Comparison of ENCODE assay signal across 11 cellular contexts in the genomic region with DNA sequence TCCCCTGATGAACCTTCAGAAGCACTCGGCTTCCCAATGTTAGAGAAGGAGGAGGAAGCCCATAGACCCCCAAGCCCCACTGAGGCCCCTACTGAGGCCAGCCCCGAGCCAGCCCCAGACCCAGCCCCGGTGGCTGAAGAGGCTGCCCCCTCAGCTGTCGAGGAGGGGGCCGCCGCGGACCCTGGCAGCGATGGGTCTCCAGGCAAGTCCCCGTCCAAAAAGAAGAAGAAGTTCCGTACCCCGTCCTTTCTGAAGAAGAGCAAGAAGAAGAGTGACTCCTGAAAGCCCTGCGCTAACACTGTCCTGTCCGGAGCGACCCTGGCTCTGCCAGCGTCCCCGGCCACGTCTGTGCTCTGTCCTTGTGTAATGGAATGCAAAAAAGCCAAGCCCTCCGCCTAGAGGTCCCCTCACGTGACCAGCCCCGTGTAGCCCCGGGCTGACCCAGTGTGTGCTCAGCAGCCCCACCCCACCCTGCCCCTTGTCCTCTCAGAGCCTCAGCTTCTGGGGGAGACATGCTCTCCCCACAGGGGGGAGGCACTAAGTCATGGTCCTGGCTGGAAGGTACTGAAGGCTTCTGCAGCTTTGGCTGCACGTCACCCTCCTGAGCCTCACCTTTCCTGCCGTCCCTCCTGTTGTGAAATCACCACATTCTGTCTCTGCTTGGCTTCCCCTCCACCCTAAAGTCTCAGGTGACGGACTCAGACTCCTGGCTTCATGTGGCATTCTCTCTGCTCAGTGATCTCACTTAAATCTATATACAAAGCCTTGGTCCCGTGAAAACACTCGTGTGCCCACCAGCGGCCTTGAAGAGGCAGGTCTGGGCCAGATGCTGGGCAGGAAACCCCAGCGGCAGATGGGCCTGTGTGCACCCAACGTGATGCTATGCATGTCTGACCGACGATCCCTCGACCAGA. TPM values are rescaled to one million over a fixed set of nuclear protein-coding genes. Genes with fewer than 3 reads are reported as not detected.
A peak's percentile ranks its signal among the peaks of the same experiment; 100 is the strongest.
DNase-seq lines count a peak whose midpoint lies in the region; TF ChIP-seq lines count a peak whose summit lies in the region.
"Had no signal": no experiment of that assay in that cellular context is flagged by ENCODE, and none has a peak within 500 bp of the region (broad histone marks: within the 10 kb centered on the region; RNA-seq: fewer than 3 reads in every experiment).

No MANE protein-coding gene starts in this region.

- H3K27me3 ChIP-seq in H7 (ENCODE audit: control insufficient read depth, insufficient read depth, low read length), result no peaks in the 10 kb centered on the region

- H3K27ac Mint-ChIP-seq in CD14-positive monocyte (peak overlapping the region; percentile 15 to 86 (median 50)), brain (peak overlapping the region in 3 of 5 experiments; percentile 43 to 78 (median 60)), neural crest cell (ENCODE audit: unreplicated experiment) (peak overlapping the region; percentile 95)

- no peak overlapping the region for H3K4me3 ChIP-seq in H7 (ENCODE audit: insufficient read depth, low read depth, low read length)
- H3K4me3 ChIP-seq: lung had no signal

- DNase-seq in CD14-positive monocyte (ENCODE audit: low spot score), result no peak
- peak; percentile 48 for DNase-seq in H7
- DNase-seq in neural crest cell (ENCODE audit: low read depth, low spot score), result no peak
- DNase-seq in kidney tubule cell (ENCODE audit: low spot score), result no peak
- DNase-seq in NCI-H2081 treated with DMSO at 0.1 percent for 48 hours (lab: John Stamatoyannopoulos, UW), result no peak
- DNase-seq in NCI-H1436 (lab: John Stamatoyannopoulos, UW), result no peak
- no peak for DNase-seq in effector CD4-positive, alpha-beta T cell
- DNase-seq: NCI-H187 treated with DMSO at 0.1 percent for 48 hours, retina had no signal

- H3K4me3 Mint-ChIP-seq in CD14-positive monocyte (no peak overlapping the region), brain (peak overlapping the region in 1 of 5 experiments; percentile 55), neural crest cell (peak overlapping the region; percentile 64)

- H3K9me3 Mint-ChIP-seq in CD14-positive monocyte, result no peaks in the 10 kb centered on the region
- no peaks in the 10 kb centered on the region for H3K9me3 Mint-ChIP-seq in brain
- no peaks in the 10 kb centered on the region for H3K9me3 Mint-ChIP-seq in neural crest cell

- TF ChIP-seq CTCF in CD14-positive monocyte (IDR thresholded peaks at IDR 0.05), result no peak
- TF ChIP-seq CTCF in brain (conservative IDR thresholded peaks at IDR 0.05), result no peak
- no peak for TF ChIP-seq CTCF in neural crest cell (conservative IDR thresholded peaks at IDR 0.05)

- peaks cover 62 to 75% of the 10 kb centered on the region in 2 donors for H3K36me3 Mint-ChIP-seq in CD14-positive monocyte
- H3K36me3 Mint-ChIP-seq in brain, result peaks cover 43% of the 10 kb centered on the region
- peaks cover 4% of the 10 kb centered on the region for H3K36me3 Mint-ChIP-seq in neural crest cell (ENCODE audit: low read depth)

- H3K4me1 Mint-ChIP-seq in CD14-positive monocyte, result peaks cover 24% of the 10 kb centered on the region
- peaks cover 10% of the 10 kb centered on the region for H3K4me1 Mint-ChIP-seq in brain
- H3K4me1 Mint-ChIP-seq in neural crest cell, result peaks cover 8% of the 10 kb centered on the region

- H3K36me3 ChIP-seq in H7 (replicated peaks; ENCODE audit: control insufficient read depth, insufficient read depth, low read length), result peaks cover 16% of the 10 kb centered on the region

- H3K27me3 Mint-ChIP-seq in CD14-positive monocyte (ENCODE audit: low read depth in 3 of 3), result peaks cover 0 to 5% (median 2%) of the 10 kb centered on the region in 3 donors
- no peaks in the 10 kb centered on the region for H3K27me3 Mint-ChIP-seq in brain
- peaks cover 4% of the 10 kb centered on the region for H3K27me3 Mint-ChIP-seq in neural crest cell (ENCODE audit: low read depth)

- intact Hi-C loops in CD14-positive monocyte (cut with micrococcal nuclease), result no loop called here

RNA-seq across cellular contexts. Expression of a gene that starts 34.7 kb away (rescaled TPM):
- 1 to 10 TPM; 3.9 to 4.3 TPM for polyA plus RNA-seq in CD14-positive monocyte
- 17.3 and 19.2 TPM in 2 replicates for total RNA-seq in H7 (2014; rRNA removed; shearing (Covaris generic))
- 14.7 TPM for polyA plus RNA-seq in brain (ENCODE audit: insufficient read depth, low read depth, low replicate concordance)
- 46.6 and 49.2 TPM in 2 replicates for total RNA-seq in neural crest cell

RNA-seq across cellular contexts. Expression of a gene that starts 34.9 kb away (rescaled TPM):
- polyA plus RNA-seq in CD14-positive monocyte (1 to 10 TPM; 1.1 to 1.2 TPM), brain (ENCODE audit: insufficient read depth, low read depth, low replicate concordance) (8.4 TPM)
- 0.48 and 1.9 TPM in 2 replicates for total RNA-seq in H7 (2014; rRNA removed; shearing (Covaris generic))
- total RNA-seq in neural crest cell, result 8.9 and 11.6 TPM in 2 replicates
